11 cellular contexts compared by ENCODE assay signal in the genomic region with DNA sequence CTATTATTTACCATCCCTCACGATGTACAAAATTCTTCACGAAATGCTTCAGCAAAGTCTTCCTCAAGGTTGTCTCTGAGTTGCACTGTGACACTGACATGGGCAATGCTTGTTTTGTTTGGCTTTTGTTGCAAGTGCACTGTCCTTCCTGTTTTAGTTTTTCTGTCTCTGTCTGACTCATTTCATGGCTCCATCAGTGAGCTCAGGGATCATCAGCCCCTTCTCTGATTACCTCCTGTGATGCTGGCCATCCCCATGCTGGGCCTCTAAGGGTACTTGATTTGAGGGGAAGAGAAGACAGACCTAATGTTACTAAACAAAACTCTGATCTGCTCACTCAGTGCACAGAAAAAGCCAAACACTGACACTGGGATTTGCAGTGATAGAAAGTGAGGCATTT. TPM values are rescaled to one million over a fixed set of nuclear protein-coding genes. Genes with fewer than 3 reads are reported as not detected.
DNase-seq lines count a peak whose midpoint lies in the region; ATAC-seq and TF ChIP-seq lines count a peak whose summit lies in the region.
"Had no signal": no experiment of that assay in that cellular context is flagged by ENCODE, and none has a peak within 500 bp of the region (broad histone marks: within the 10 kb centered on the region; RNA-seq: fewer than 3 reads in every experiment).

No MANE protein-coding gene starts in this region.

- H3K36me3 ChIP-seq in aorta (ENCODE audit: control insufficient read depth in 1 of 2, insufficient read depth in 2 of 2, low read length in 1 of 2): peaks cover 0 to 3% of the 10 kb centered on the region in 2 donors

- intact Hi-C loops in aorta (cut with DNase I) (no loop called here), left colon (cut with DNase I, micrococcal nuclease) (no loop called here)

- DNase-seq in astrocyte of the spinal cord (ENCODE audit: low read depth, low spot score) (peak; percentile 5), aorta (no peak), left colon (no peak), GDM1 (lab: John Stamatoyannopoulos, UW) (no peak)
- DNase-seq in stimulated activated naive CD4-positive, alpha-beta T cell treated with Interleukin-2 at 50 U/mL for 16 hours (lab: John Stamatoyannopoulos, UW): no peak
- DNase-seq: activated naive CD4-positive, alpha-beta T cell treated with anti-CD3 and anti-CD28 coated beads, Interleukin-2, amount 10 ng/mL, durations not matched to agents 7 days and 5 days; NCI-H2029 treated with DMSO at 0.1 percent for 48 hours had no signal

- in situ Hi-C loops in astrocyte of the spinal cord (cut with HindIII; ENCODE audit: low sequenced_read_pairs): no loop called here

- peak; percentile 83 for ATAC-seq in GM18858 (IDR thresholded peaks at IDR 0.05; ENCODE audit: unreplicated experiment)
- ATAC-seq in GM21423 (IDR thresholded peaks at IDR 0.05; ENCODE audit: unreplicated experiment): peak; percentile 70
- peak; percentile 77 for ATAC-seq in HG03175 (IDR thresholded peaks at IDR 0.05; ENCODE audit: unreplicated experiment)
- ATAC-seq in aorta (ENCODE audit: low FRiP score): no peak
- no peak for ATAC-seq in left colon

- TF ChIP-seq CTCF in astrocyte of the spinal cord (IDR thresholded peaks at IDR 0.05; ENCODE audit: low read depth, low read length): no peak

- WGBS in aorta, 2 donors: 93 to 94% methylated on average over 2 of the region's 2 CpGs

- H3K4me1 ChIP-seq in aorta (ENCODE audit: control insufficient read depth in 1 of 2, insufficient read depth in 2 of 2, low read length in 2 of 2): no peaks in the 10 kb centered on the region

- no peak overlapping the region for H3K27ac ChIP-seq in aorta (ENCODE audit: low read depth in 1 of 2, low read length in 2 of 2)
- H3K27ac ChIP-seq: HL-60 had no signal

- no peaks in the 10 kb centered on the region for H3K9me3 ChIP-seq in aorta (ENCODE audit: control insufficient read depth, low read length)

- H3K4me3 ChIP-seq in astrocyte of the spinal cord (ENCODE audit: low read depth, low read length) (no peak overlapping the region), aorta (ENCODE audit: low read length in 2 of 2) (no peak overlapping the region)

- no peaks in the 10 kb centered on the region for H3K27me3 ChIP-seq in aorta (ENCODE audit: control insufficient read depth in 1 of 2, insufficient read depth in 2 of 2, low read length in 1 of 2)

RNA-seq across cellular contexts. Expression of a gene that starts 37.6 kb away (rescaled TPM):
- total RNA-seq in aorta: 10 to 100 TPM; 34.1 to 47.5 TPM
- polyA plus RNA-seq in aorta: 1 to 10 TPM; 9.8 to 10.0 TPM
- 10 to 100 TPM; 32.2 to 36.6 TPM for total RNA-seq in left colon

RNA-seq across cellular contexts. Expression of a gene that starts 47.2 kb away (rescaled TPM):
- total RNA-seq in aorta (10 to 100 TPM; 12.8 to 60.3 TPM), left colon (1 to 10 TPM in 1 of 2 donors, under 1 TPM in 1; 0.61 to 3.8 TPM)
- 10 to 100 TPM in 1 of 2 donors, under 1 TPM in 1; 0.50 to 15.3 TPM for polyA plus RNA-seq in aorta

Comparison
In these comparisons a context has a peak if more than half of its experiments do, and no peak if none do; other contexts are left out.
1. ATAC-seq: peak in GM18858 (single experiment), GM21423 (single experiment) and HG03175 (single experiment); none in aorta (single experiment) and left colon (single experiment).